ENCODE assay signal across 18 cellular contexts in the genomic region with DNA sequence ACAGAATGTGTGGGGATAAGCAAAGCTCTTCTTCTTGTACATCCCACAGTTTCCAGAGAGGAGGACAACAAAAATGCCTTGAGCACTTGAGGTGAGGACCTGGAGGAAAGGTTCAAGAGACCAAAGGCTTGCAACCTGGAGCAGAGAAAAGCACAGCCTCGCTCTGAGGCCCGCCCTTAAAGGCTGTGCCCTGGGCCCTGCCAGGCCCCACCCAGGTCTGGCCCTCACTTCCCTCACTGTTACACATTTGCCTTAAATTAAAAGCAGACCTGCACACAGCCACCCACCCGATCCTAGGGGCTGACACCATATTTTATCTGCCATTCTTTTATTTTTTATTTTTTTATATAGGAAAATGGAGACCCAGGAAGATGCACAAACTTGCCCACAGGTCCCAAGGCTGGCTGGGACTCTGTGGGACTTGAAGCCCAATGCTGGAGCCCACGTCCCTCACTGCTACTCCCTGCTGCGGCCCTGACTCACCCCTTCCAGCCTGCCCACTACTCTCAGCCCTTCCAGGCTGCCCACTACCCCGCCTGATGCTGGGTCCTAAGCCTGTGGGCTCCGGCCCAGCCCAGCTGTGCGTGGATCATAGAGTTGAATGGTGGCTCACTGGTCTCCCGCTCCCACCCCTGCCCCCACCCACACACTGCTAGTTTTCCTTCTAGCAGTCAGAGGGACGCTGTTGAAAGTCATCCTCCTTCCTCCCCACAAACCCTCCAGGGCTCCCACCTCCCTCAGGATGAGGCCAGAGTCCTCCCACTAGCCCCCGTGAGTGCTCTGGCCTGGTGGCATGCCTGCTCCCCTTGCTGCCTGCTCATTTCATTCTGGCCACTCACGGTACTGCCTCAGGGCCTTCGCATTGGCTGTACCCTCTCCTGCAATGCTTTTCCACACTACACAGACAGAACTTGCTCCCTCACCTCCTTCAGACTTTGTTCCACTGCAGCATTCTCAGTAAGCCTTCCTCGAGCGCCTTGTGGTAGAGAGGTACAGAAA.
DNase-seq lines count a peak whose midpoint lies in the region; ATAC-seq and TF ChIP-seq lines count a peak whose summit lies in the region.
"Had no signal": no experiment of that assay in that cellular context is flagged by ENCODE, and none has a peak within 500 bp of the region (broad histone marks: within the 10 kb centered on the region; RNA-seq: fewer than 3 reads in every experiment).

No MANE protein-coding gene starts in this region.

- intact Hi-C loops in IMR-90 (cut with micrococcal nuclease) (no loop called here), lower leg skin (cut with DNase I; ENCODE audit: low total_unique reads) (no loop called here)

- no peak overlapping the region for H4K91ac ChIP-seq in IMR-90 (ENCODE audit: insufficient read depth, low read depth, low read length)

- H3K9ac ChIP-seq in IMR-90 (ENCODE audit: low read depth, low read length) (no peak overlapping the region), skeletal muscle satellite cell (ENCODE audit: low read depth, low read length) (peak overlapping the region; percentile 18)

- no peak for TF ChIP-seq CTCF in AG10803 (conservative IDR thresholded peaks at IDR 0.05; ENCODE audit: low read length)
- TF ChIP-seq CTCF in IMR-90 (conservative IDR thresholded peaks at IDR 0.05; ENCODE audit: low read depth, low read length): no peak
- no peak for TF ChIP-seq CTCF in gastroesophageal sphincter (IDR thresholded peaks at IDR 0.05)
- TF ChIP-seq CTCF in lower leg skin (IDR thresholded peaks at IDR 0.05): no peak

- peaks cover 11% of the 10 kb centered on the region for H3K4me1 ChIP-seq in IMR-90 (ENCODE audit: control insufficient read depth, insufficient read depth, low read length)
- H3K4me1 ChIP-seq in gastroesophageal sphincter: no peaks in the 10 kb centered on the region
- H3K4me1 ChIP-seq in skeletal muscle satellite cell (ENCODE audit: control insufficient read depth, insufficient read depth, low read length): peaks cover 46% of the 10 kb centered on the region

- H3K56ac ChIP-seq in IMR-90 (ENCODE audit: extremely low read depth, insufficient read depth, low read length): no peak overlapping the region

- no peak overlapping the region for H4K5ac ChIP-seq in IMR-90 (ENCODE audit: low read depth, low read length)

- H3K23ac ChIP-seq in IMR-90 (ENCODE audit: low read depth, low read length): peak overlapping the region; percentile 42; the same call in 1 of the 2 replicates

- POLR2A ChIA-PET in IMR-90 (lab: Charles Lee; ENCODE audit: unreplicated experiment): no interaction called here

- TF ChIP-seq POLR2A in IMR-90 (IDR thresholded peaks at IDR 0.05; ENCODE audit: low read depth, low read length) (no peak), gastroesophageal sphincter (IDR thresholded peaks at IDR 0.05) (no peak), lower leg skin (IDR thresholded peaks at IDR 0.05) (no peak)

- H2AK9ac ChIP-seq in IMR-90 (replicated peaks; ENCODE audit: low read depth, low read length, poor library complexity): no peak overlapping the region

- CTCF ChIA-PET in IMR-90 (lab: Yijun Ruan, JAX): no interaction called here

- peaks cover 9% of the 10 kb centered on the region for H3K9me1 ChIP-seq in IMR-90 (ENCODE audit: insufficient read depth, low read length)

- BruUV-seq in IMR-90 (replicated peaks; lab: Mats Ljungman, UMichigan): no TSS peak

- no peaks in the 10 kb centered on the region for H4K20me1 ChIP-seq in IMR-90 (ENCODE audit: insufficient read depth, low read length)

- H3K4me3 ChIP-seq in AG10803 (ENCODE audit: low read length): no peak overlapping the region
- H3K4me3 ChIP-seq in IMR-90 (ENCODE audit: insufficient read depth, low read depth, low read length): no peak overlapping the region
- H3K4me3 ChIP-seq in gastroesophageal sphincter: no peak overlapping the region
- no peak overlapping the region for H3K4me3 ChIP-seq in skeletal muscle satellite cell (ENCODE audit: low read length)
- no peak overlapping the region for H3K4me3 ChIP-seq in lower leg skin (ENCODE audit: low read depth, poor library complexity, severe bottlenecking)
- H3K4me3 ChIP-seq: mucosa of descending colon had no signal

- H2BK120ac ChIP-seq in IMR-90 (ENCODE audit: low read depth, low read length): peak overlapping the region; percentile 39; the same call in 1 of the 2 replicates

- peak overlapping the region; percentile 54; the same call in 1 of the 2 replicates for H2AK5ac ChIP-seq in IMR-90 (ENCODE audit: low read depth, low read length)

- H3K79me1 ChIP-seq in IMR-90 (ENCODE audit: low read depth in 1 of 2, low read length in 2 of 2): no peaks in the 10 kb centered on the region

- dilution Hi-C loops in IMR-90 (cut with HindIII; ENCODE audit: low sequenced_read_pairs, unreplicated experiment): no loop called here

- no peak overlapping the region for H3K18ac ChIP-seq in IMR-90 (ENCODE audit: low read depth, low read length)

- peak overlapping the region in 1 of 2 experiments; percentile 55; a peak in 2 of 4 replicates for H4K8ac ChIP-seq in IMR-90 (ENCODE audit: low read depth in 2 of 2, low read length in 2 of 2)

- no peak overlapping the region for H2BK20ac ChIP-seq in IMR-90 (ENCODE audit: low read depth, low read length)

- peak overlapping the region; percentile 74 for H2AFZ ChIP-seq in IMR-90 (replicated peaks; ENCODE audit: low read length, poor library complexity)

- no peak overlapping the region for H3K4me2 ChIP-seq in IMR-90 (ENCODE audit: low read depth, low read length)
- H3K4me2 ChIP-seq in skeletal muscle satellite cell (ENCODE audit: low read length): peak overlapping the region; percentile 30

- H3K14ac ChIP-seq in IMR-90 (replicated peaks; ENCODE audit: low read depth, low read length): 0 out of 2 replicates have a peak overlapping the region, but pooled peaks have one; percentile 20

- ATAC-seq in IMR-90 (ENCODE audit: low read depth) (no peak; the same call in 1 of the 2 replicates), gastroesophageal sphincter (peak; percentile 68)
- ATAC-seq: mucosa of descending colon had no signal

- in situ Hi-C loops in IMR-90 (cut with MboI; ENCODE audit: low sequenced_read_pairs): no loop called here

- TF ChIP-seq RAD21 in IMR-90 (IDR thresholded peaks at IDR 0.05; ENCODE audit: low read length): no peak

- H3K9me3 ChIP-seq in IMR-90 (ENCODE audit: control insufficient read depth, insufficient read depth, low read length) (no peaks in the 10 kb centered on the region; the same call in 1 of the 2 replicates), gastroesophageal sphincter (peaks cover 0 to 4% (median 0%) of the 10 kb centered on the region in 3 donors), skeletal muscle satellite cell (replicated peaks; ENCODE audit: low read length) (no peaks in the 10 kb centered on the region)
- H3K9me3 ChIP-seq: mucosa of descending colon had no signal

- TF ChIP-seq EP300 in gastroesophageal sphincter (IDR thresholded peaks at IDR 0.05): no peak

- DNase-seq in AG10803 (ENCODE audit: low read depth): peak; percentile 49
- DNase-seq in IMR-90: no peak
- no peak for DNase-seq in lower leg skin (ENCODE audit: low spot score in 2 of 2)
- no peak for DNase-seq in stimulated activated naive CD4-positive, alpha-beta T cell (lab: John Stamatoyannopoulos, UW)
- no peak for DNase-seq in activated CD4-positive, alpha-beta T cell treated with anti-CD3 and anti-CD28 coated beads for 48 hours
- no peak for DNase-seq in hippocampal formation (lab: John Stamatoyannopoulos, UW)
- DNase-seq: activated CD8-positive, alpha-beta memory T cell treated with anti-CD3 and anti-CD28 coated beads for 24 hours; activated gamma-delta T cell; DMS79; foreskin melanocyte; H7; mucosa of descending colon; NCI-H226; stimulated activated CD4-positive, alpha-beta T cell treated with anti-CD3 and anti-CD28 coated beads, Interleukin-4, amount 100 ng/mL, for 4 hours had no signal

- no peak overlapping the region for H3K27ac ChIP-seq in IMR-90 (ENCODE audit: insufficient read depth, low read length)
- H3K27ac ChIP-seq in gastroesophageal sphincter: peak overlapping the region in 2 of 4 donors; percentile 24 to 51
- H3K27ac ChIP-seq: C4-2B, VCaP had no signal

- no peaks in the 10 kb centered on the region for H3K36me3 ChIP-seq in IMR-90 (ENCODE audit: control insufficient read depth, insufficient read depth, low read length)
- H3K36me3 ChIP-seq in gastroesophageal sphincter: no peaks in the 10 kb centered on the region
- no peaks in the 10 kb centered on the region for H3K36me3 ChIP-seq in skeletal muscle satellite cell (ENCODE audit: insufficient read depth, low read length)

- H3K27me3 ChIP-seq in IMR-90 (ENCODE audit: control insufficient read depth, insufficient read depth, low read length): no peaks in the 10 kb centered on the region; the same call in 1 of the 2 replicates
- peaks cover 33% of the 10 kb centered on the region for H3K27me3 ChIP-seq in gastroesophageal sphincter
- no peaks in the 10 kb centered on the region for H3K27me3 ChIP-seq in skeletal muscle satellite cell (ENCODE audit: control insufficient read depth, insufficient read depth, low read length)

- no peak overlapping the region for H3K4ac ChIP-seq in IMR-90 (ENCODE audit: low read depth, low read length)

- H2BK15ac ChIP-seq in IMR-90 (ENCODE audit: low read depth, low read length): 0 out of 3 replicates have a peak overlapping the region, but pooled peaks have one; percentile 83

- H2BK5ac ChIP-seq in IMR-90 (ENCODE audit: low read depth, low read length, poor library complexity, severe bottlenecking): no peak overlapping the region

- WGBS in IMR-90 (ENCODE audit: extremely low coverage in 2 of 2, insufficient read length in 1 of 2), 2 experiments: 87% methylated on average over 3 of the region's 15 CpGs; no CpG with 5 or more reads in 1 of the 2 experiments
- 73 to 77% methylated on average over 9 to 12 of the region's 15 CpGs for WGBS in gastroesophageal sphincter (ENCODE audit: low coverage in 1 of 2), 2 donors
- 69 to 71% methylated on average over 15 of the region's 15 CpGs for WGBS in lower leg skin, 2 donors

TF ChIP-seq in IMR-90, 13 proteins besides CTCF, POLR2A, EP300 and RAD21 (continues in another document):
- TF ChIP-seq ELK1 (IDR thresholded peaks at IDR 0.05; ENCODE audit: borderline replicate concordance, low read depth, low read length): no peak
- no peak for TF ChIP-seq RCOR1 (IDR thresholded peaks at IDR 0.05; ENCODE audit: insufficient replicate concordance, low read length)
- no peak for TF ChIP-seq MXI1 (IDR thresholded peaks at IDR 0.05; ENCODE audit: borderline replicate concordance, low read depth, low read length)
- TF ChIP-seq BHLHE40 (IDR thresholded peaks at IDR 0.05; ENCODE audit: low read depth, low read length): no peak
- no peak for TF ChIP-seq FOS (IDR thresholded peaks at IDR 0.05; ENCODE audit: low read depth, low read length)
